In genomic region chr10:63146503-63146902, GRCh38 we compare ENCODE assay signal across 2 cellular contexts.
TF ChIP-seq lines count a peak whose summit lies in the region.

No MANE protein-coding gene starts in this region.

TF ChIP-seq in HepG2, 621 proteins besides CTCF, POLR2A, EP300 and RAD21:
- TF ChIP-seq RBM22 (optimal IDR thresholded peaks at IDR 0.05; ENCODE audit: low read length) (no peak), EHMT2 (IDR thresholded peaks at IDR 0.05; ENCODE audit: borderline replicate concordance, low read depth, low read length) (no peak), ATF4 (CRISPR knock-in tag; IDR thresholded peaks at IDR 0.05) (no peak), ZNF180 (CRISPR knock-in tag; IDR thresholded peaks at IDR 0.05; ENCODE audit: borderline replicate concordance, low read depth) (no peak), ZBTB14 (CRISPR knock-in tag; IDR thresholded peaks at IDR 0.05) (no peak), MAFF (IDR thresholded peaks at IDR 0.05; ENCODE audit: low read depth, low read length) (peak; percentile 22; the same call in 1 of the 2 replicates), ZEB1 (IDR thresholded peaks at IDR 0.05; ENCODE audit: insufficient replicate concordance, low read depth) (no peak), MAFK (conservative IDR thresholded peaks at IDR 0.05 in 1 of 2, IDR thresholded peaks at IDR 0.05 in 1 of 2; ENCODE audit: low read length in 2 of 2) (peak in 1 of 2 experiments; percentile 51; a peak in 2 of 4 replicates), ATF7-NPFF (CRISPR knock-in tag; IDR thresholded peaks at IDR 0.05; ENCODE audit: low read depth) (no peak), NFKB2 (CRISPR knock-in tag; IDR thresholded peaks at IDR 0.05; ENCODE audit: borderline replicate concordance) (no peak), ZNF121 (CRISPR knock-in tag; IDR thresholded peaks at IDR 0.05) (no peak)

TF ChIP-seq in WTC11, 78 proteins besides CTCF, POLR2A, EP300 and RAD21:
- TF ChIP-seq TP53 (CRISPR knock-in tag; IDR thresholded peaks at IDR 0.05) (no peak), NFYB (CRISPR knock-in tag; conservative IDR thresholded peaks at IDR 0.05; ENCODE audit: low read depth) (no peak), TEAD4 (CRISPR knock-in tag; IDR thresholded peaks at IDR 0.05) (no peak), GABPB1 (CRISPR knock-in tag; IDR thresholded peaks at IDR 0.05) (no peak), NFE2L1 (CRISPR knock-in tag; IDR thresholded peaks at IDR 0.05) (no peak), MLX (CRISPR knock-in tag; IDR thresholded peaks at IDR 0.05) (no peak), USF2 (CRISPR knock-in tag; IDR thresholded peaks at IDR 0.05) (no peak), ZNF121 (CRISPR knock-in tag; IDR thresholded peaks at IDR 0.05) (no peak), ZNF425 (CRISPR knock-in tag; conservative IDR thresholded peaks at IDR 0.05) (no peak), SOX15 (CRISPR knock-in tag; IDR thresholded peaks at IDR 0.05) (no peak), ATF3 (CRISPR knock-in tag; conservative IDR thresholded peaks at IDR 0.05) (no peak), EMX1 (CRISPR knock-in tag; IDR thresholded peaks at IDR 0.05) (no peak), ELF4 (CRISPR knock-in tag; IDR thresholded peaks at IDR 0.05; ENCODE audit: low read depth) (no peak)
- TF ChIP-seq, protein P1, sequence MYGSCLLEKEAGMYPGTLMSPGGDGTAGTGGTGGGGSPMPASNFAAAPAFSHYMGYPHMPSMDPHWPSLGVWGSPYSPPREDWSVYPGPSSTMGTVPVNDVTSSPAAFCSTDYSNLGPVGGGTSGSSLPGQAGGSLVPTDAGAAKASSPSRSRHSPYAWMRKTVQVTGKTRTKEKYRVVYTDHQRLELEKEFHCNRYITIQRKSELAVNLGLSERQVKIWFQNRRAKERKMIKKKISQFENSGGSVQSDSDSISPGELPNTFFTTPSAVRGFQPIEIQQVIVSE (CRISPR knock-in tag; IDR thresholded peaks at IDR 0.05; ENCODE audit: borderline replicate concordance) = no peak
- TF ChIP-seq, protein P2, sequence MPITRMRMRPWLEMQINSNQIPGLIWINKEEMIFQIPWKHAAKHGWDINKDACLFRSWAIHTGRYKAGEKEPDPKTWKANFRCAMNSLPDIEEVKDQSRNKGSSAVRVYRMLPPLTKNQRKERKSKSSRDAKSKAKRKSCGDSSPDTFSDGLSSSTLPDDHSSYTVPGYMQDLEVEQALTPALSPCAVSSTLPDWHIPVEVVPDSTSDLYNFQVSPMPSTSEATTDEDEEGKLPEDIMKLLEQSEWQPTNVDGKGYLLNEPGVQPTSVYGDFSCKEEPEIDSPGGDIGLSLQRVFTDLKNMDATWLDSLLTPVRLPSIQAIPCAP (CRISPR knock-in tag; IDR thresholded peaks at IDR 0.05) = no peak
- TF ChIP-seq, protein P3, sequence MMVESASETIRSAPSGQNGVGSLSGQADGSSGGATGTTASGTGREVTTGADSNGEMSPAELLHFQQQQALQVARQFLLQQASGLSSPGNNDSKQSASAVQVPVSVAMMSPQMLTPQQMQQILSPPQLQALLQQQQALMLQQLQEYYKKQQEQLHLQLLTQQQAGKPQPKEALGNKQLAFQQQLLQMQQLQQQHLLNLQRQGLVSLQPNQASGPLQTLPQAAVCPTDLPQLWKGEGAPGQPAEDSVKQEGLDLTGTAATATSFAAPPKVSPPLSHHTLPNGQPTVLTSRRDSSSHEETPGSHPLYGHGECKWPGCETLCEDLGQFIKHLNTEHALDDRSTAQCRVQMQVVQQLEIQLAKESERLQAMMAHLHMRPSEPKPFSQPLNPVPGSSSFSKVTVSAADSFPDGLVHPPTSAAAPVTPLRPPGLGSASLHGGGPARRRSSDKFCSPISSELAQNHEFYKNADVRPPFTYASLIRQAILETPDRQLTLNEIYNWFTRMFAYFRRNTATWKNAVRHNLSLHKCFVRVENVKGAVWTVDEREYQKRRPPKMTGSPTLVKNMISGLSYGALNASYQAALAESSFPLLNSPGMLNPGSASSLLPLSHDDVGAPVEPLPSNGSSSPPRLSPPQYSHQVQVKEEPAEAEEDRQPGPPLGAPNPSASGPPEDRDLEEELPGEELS (CRISPR knock-in tag; IDR thresholded peaks at IDR 0.05) = no peak
- TF ChIP-seq, protein P4, sequence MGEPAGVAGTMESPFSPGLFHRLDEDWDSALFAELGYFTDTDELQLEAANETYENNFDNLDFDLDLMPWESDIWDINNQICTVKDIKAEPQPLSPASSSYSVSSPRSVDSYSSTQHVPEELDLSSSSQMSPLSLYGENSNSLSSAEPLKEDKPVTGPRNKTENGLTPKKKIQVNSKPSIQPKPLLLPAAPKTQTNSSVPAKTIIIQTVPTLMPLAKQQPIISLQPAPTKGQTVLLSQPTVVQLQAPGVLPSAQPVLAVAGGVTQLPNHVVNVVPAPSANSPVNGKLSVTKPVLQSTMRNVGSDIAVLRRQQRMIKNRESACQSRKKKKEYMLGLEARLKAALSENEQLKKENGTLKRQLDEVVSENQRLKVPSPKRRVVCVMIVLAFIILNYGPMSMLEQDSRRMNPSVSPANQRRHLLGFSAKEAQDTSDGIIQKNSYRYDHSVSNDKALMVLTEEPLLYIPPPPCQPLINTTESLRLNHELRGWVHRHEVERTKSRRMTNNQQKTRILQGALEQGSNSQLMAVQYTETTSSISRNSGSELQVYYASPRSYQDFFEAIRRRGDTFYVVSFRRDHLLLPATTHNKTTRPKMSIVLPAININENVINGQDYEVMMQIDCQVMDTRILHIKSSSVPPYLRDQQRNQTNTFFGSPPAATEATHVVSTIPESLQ (CRISPR knock-in tag; IDR thresholded peaks at IDR 0.05) = no peak
- TF ChIP-seq, protein P5, sequence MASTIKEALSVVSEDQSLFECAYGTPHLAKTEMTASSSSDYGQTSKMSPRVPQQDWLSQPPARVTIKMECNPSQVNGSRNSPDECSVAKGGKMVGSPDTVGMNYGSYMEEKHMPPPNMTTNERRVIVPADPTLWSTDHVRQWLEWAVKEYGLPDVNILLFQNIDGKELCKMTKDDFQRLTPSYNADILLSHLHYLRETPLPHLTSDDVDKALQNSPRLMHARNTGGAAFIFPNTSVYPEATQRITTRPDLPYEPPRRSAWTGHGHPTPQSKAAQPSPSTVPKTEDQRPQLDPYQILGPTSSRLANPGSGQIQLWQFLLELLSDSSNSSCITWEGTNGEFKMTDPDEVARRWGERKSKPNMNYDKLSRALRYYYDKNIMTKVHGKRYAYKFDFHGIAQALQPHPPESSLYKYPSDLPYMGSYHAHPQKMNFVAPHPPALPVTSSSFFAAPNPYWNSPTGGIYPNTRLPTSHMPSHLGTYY (CRISPR knock-in tag; IDR thresholded peaks at IDR 0.05) = no peak
- TF ChIP-seq, protein P6, sequence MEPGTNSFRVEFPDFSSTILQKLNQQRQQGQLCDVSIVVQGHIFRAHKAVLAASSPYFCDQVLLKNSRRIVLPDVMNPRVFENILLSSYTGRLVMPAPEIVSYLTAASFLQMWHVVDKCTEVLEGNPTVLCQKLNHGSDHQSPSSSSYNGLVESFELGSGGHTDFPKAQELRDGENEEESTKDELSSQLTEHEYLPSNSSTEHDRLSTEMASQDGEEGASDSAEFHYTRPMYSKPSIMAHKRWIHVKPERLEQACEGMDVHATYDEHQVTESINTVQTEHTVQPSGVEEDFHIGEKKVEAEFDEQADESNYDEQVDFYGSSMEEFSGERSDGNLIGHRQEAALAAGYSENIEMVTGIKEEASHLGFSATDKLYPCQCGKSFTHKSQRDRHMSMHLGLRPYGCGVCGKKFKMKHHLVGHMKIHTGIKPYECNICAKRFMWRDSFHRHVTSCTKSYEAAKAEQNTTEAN (CRISPR knock-in tag; IDR thresholded peaks at IDR 0.05) = no peak
